Comparison of ENCODE assay signal across 1 cellular context in genomic region chr17:6071528-6072065, GRCh38.
A peak's percentile ranks its signal among the peaks of the same experiment; 100 is the strongest.
TF ChIP-seq lines count a peak whose summit lies in the region.

No MANE protein-coding gene starts in this region.

TF ChIP-seq in H1, 55 proteins besides CTCF, POLR2A, EP300 and RAD21:
- TF ChIP-seq SUZ12 (IDR thresholded peaks at IDR 0.05; ENCODE audit: low read length) = 0 out of 2 replicates have a peak, but pooled peaks have one; percentile 5
- 0 out of 2 replicates have a peak, but pooled peaks have one; percentile 7 for TF ChIP-seq TBP (IDR thresholded peaks at IDR 0.05; ENCODE audit: low read depth, low read length)
- no peak for TF ChIP-seq BACH1 (IDR thresholded peaks at IDR 0.05; ENCODE audit: low read length)
